In the genomic region with DNA sequence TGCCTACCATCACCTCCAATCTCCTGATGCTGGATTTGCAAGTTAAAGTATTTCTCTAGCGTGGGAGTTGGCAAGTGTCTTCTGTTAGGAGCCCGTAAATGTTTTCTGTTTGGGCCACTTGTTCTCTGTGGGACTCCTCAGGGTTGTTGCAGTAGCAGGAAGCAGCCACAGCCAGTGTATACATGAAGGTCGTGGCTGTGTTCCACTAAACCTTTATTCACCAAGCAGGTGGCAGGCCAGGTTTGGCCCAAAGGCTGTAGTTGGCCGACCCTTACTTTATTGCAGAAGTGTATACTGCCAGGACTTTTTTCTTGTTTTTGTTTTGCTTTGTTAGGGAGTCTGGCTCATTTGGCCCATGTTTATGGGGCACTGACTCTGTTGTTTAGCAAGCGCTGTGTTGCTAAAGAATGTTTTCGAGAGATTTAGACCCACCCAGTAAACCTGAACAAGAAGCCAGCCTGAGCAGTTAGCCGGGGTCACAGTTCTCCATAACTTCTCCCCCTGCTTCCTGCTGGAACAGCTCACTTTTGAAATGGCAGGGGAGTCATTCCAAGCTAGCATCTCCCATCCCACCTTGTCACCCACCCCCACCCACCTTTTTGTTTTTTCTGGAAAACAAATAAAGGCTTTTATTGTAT, we compare ENCODE assay signal across 24 cellular contexts. TPM values are rescaled to one million over a fixed set of nuclear protein-coding genes. Genes with fewer than 3 reads are reported as not detected.
"Had no signal": no experiment of that assay in that cellular context is flagged by ENCODE, and none has a peak within 500 bp of the region (broad histone marks: within the 10 kb centered on the region; RNA-seq: fewer than 3 reads in every experiment).

No MANE protein-coding gene starts in this region.

- H3K9me3 Mint-ChIP-seq: activated naive CD4-positive, alpha-beta T cell treated with anti-CD3 and anti-CD28 coated beads, Interleukin-2, amount 50 U/mL, for 72 hours; activated T-cell treated with anti-CD3 and anti-CD28 coated beads, Interleukin-2, amount 50 U/mL, for 72 hours; immature natural killer cell; natural killer cell; stimulated activated effector memory CD8-positive, alpha-beta T cell treated with anti-CD3 and anti-CD28 coated beads, Interleukin-12 subunit alpha, Interleukin-12 subunit beta, amount 100 ng/mL, for 72 hours; stimulated activated naive CD8-positive, alpha-beta T cell treated with anti-CD3 and anti-CD28 coated beads, Interleukin-15, Interleukin-2, amounts not matched to agents 100 ng/mL and 50 ng/mL, for 24 hours; WTC11 had no signal

- H3K9me3 ChIP-seq: gastroesophageal sphincter, left lung, lower lobe of right lung, thoracic aorta, uterus had no signal

- H3K4me1 Mint-ChIP-seq: immature natural killer cell, natural killer cell had no signal

- H3K4me1 ChIP-seq: gastroesophageal sphincter, left lung, lower lobe of right lung, uterus had no signal

- H3K27me3 ChIP-seq: gastroesophageal sphincter, left lung, uterus had no signal

- H3K36me3 Mint-ChIP-seq: activated naive CD4-positive, alpha-beta T cell treated with anti-CD3 and anti-CD28 coated beads, Interleukin-2, amount 50 U/mL, for 72 hours; immature natural killer cell; natural killer cell; stimulated activated effector memory CD8-positive, alpha-beta T cell treated with anti-CD3 and anti-CD28 coated beads, Interleukin-12 subunit alpha, Interleukin-12 subunit beta, amount 100 ng/mL, for 72 hours; type B pancreatic cell; WTC11 had no signal

- H3K4me3 ChIP-seq: gastroesophageal sphincter, left lung, lower lobe of right lung, skin epidermis, thoracic aorta, uterus had no signal

- H3K27ac Mint-ChIP-seq: activated CD4-positive, alpha-beta T cell treated with anti-CD3 and anti-CD28 coated beads for 36 hours; activated CD8-positive, alpha-beta T cell treated with anti-CD3 and anti-CD28 coated beads, Interleukin-2, amount 10 ng/mL, durations not matched to agents 7 days and 5 days; activated naive CD4-positive, alpha-beta T cell treated with anti-CD3 and anti-CD28 coated beads, Interleukin-2, amount 50 U/mL, for 72 hours; activated T-cell treated with anti-CD3 and anti-CD28 coated beads, Interleukin-2, amount 50 U/mL, for 72 hours; immature natural killer cell; natural killer cell; stimulated activated effector memory CD8-positive, alpha-beta T cell treated with anti-CD3 and anti-CD28 coated beads, Interleukin-12 subunit alpha, Interleukin-12 subunit beta, amount 100 ng/mL, for 72 hours; stimulated activated naive CD8-positive, alpha-beta T cell treated with anti-CD3 and anti-CD28 coated beads, Interleukin-15, Interleukin-2, amounts not matched to agents 100 ng/mL and 50 ng/mL, for 24 hours had no signal

- DNase-seq: activated CD4-positive, alpha-beta T cell treated with anti-CD3 and anti-CD28 coated beads for 36 hours; activated CD8-positive, alpha-beta T cell treated with anti-CD3 and anti-CD28 coated beads, Interleukin-2, amount 10 ng/mL, durations not matched to agents 7 days and 5 days; activated naive CD4-positive, alpha-beta T cell; activated T-cell treated with anti-CD3 and anti-CD28 coated beads for 4 hours; activated T-cell treated with anti-CD3 and anti-CD28 coated beads, Interleukin-2, amount 50 U/mL, for 72 hours; effector CD8-positive, alpha-beta T cell; hippocampal formation; immature natural killer cell; left lung; lower lobe of right lung; mesendoderm; natural killer cell; retina; stimulated activated CD4-positive, alpha-beta T cell treated with anti-CD3 and anti-CD28 coated beads, Interleukin-4, amount 100 ng/mL, for 24 hours; T-helper 2 cell; uterus had no signal

- H3K27me3 Mint-ChIP-seq: type B pancreatic cell had no signal

- H3K27ac ChIP-seq: gastroesophageal sphincter, left lung, lower lobe of right lung, skin epidermis, thoracic aorta, uterus had no signal

- H3K36me3 ChIP-seq: gastroesophageal sphincter, left lung, lower lobe of right lung, thoracic aorta, uterus had no signal

- H3K4me3 Mint-ChIP-seq: activated CD4-positive, alpha-beta T cell treated with anti-CD3 and anti-CD28 coated beads for 36 hours; activated CD8-positive, alpha-beta T cell treated with anti-CD3 and anti-CD28 coated beads, Interleukin-2, amount 10 ng/mL, durations not matched to agents 7 days and 5 days; activated T-cell treated with anti-CD3 and anti-CD28 coated beads, Interleukin-2, amount 50 U/mL, for 72 hours; immature natural killer cell; natural killer cell; stimulated activated effector memory CD8-positive, alpha-beta T cell treated with anti-CD3 and anti-CD28 coated beads, Interleukin-12 subunit alpha, Interleukin-12 subunit beta, amount 100 ng/mL, for 72 hours; stimulated activated naive CD8-positive, alpha-beta T cell treated with anti-CD3 and anti-CD28 coated beads, Interleukin-15, Interleukin-2, amounts not matched to agents 100 ng/mL and 50 ng/mL, for 24 hours; WTC11 had no signal

RNA-seq across cellular contexts. Expression of gene SHROOM2, which starts 58.8 kb away (rescaled TPM):
- total RNA-seq: activated CD4-positive, alpha-beta T cell treated with anti-CD3 and anti-CD28 coated beads for 36 hours; activated CD8-positive, alpha-beta T cell treated with anti-CD3 and anti-CD28 coated beads, Interleukin-2, amount 10 ng/mL, durations not matched to agents 7 days and 5 days; activated naive CD4-positive, alpha-beta T cell treated with anti-CD3 and anti-CD28 coated beads, Interleukin-2, amount 50 U/mL, for 72 hours; natural killer cell had no signal
